ENCODE assay signal across 9 cellular contexts in genomic region chr22:31748490-31748889, GRCh38. TPM values are rescaled to one million over a fixed set of nuclear protein-coding genes. Genes with fewer than 3 reads are reported as not detected.
DNase-seq lines count a peak whose midpoint lies in the region; TF ChIP-seq lines count a peak whose summit lies in the region.
"Had no signal": no experiment of that assay in that cellular context is flagged by ENCODE, and none has a peak within 500 bp of the region (broad histone marks: within the 10 kb centered on the region; RNA-seq: fewer than 3 reads in every experiment).

No MANE protein-coding gene starts in this region.

- no peak overlapping the region for H2BK15ac ChIP-seq in mesenchymal stem cell (ENCODE audit: low read depth, poor library complexity, severe bottlenecking)

- H2BK12ac ChIP-seq in mesenchymal stem cell (ENCODE audit: low read length in 2 of 2): no peak overlapping the region

- H3K9me3 ChIP-seq in HEK293 (ENCODE audit: control insufficient read depth, insufficient read depth, low read depth, low read length): no peaks in the 10 kb centered on the region
- no peaks in the 10 kb centered on the region for H3K9me3 ChIP-seq in ascending aorta
- no peaks in the 10 kb centered on the region for H3K9me3 ChIP-seq in mesenchymal stem cell (ENCODE audit: control insufficient read depth, low read length)

- no peak overlapping the region for H3K14ac ChIP-seq in mesenchymal stem cell (ENCODE audit: low read length in 2 of 2)

- no peak for TF ChIP-seq CTCF in AG10803 (conservative IDR thresholded peaks at IDR 0.05; ENCODE audit: low read length)
- TF ChIP-seq CTCF in HEK293 (tag by site-specific recombination; IDR thresholded peaks at IDR 0.05): no peak
- TF ChIP-seq CTCF in ascending aorta (IDR thresholded peaks at IDR 0.05): no peak
- no peak for TF ChIP-seq CTCF in GM10266 (IDR thresholded peaks at IDR 0.05; ENCODE audit: control insufficient read depth, insufficient read depth, low read depth, missing control alignments)

- POLR2A ChIA-PET in HEK293 (lab: Yijun Ruan, JAX): interaction anchor here (0.9 kb wide), 1 partner anchor 44 kb away, joined by 3 read pairs; no protein-coding TSS in a partner anchor
- POLR2A ChIA-PET in HEK293T (lab: Yijun Ruan, JAX): no interaction called here

- no peak overlapping the region for H3K18ac ChIP-seq in mesenchymal stem cell (ENCODE audit: low read depth in 1 of 2, low read length in 2 of 2)

- intact Hi-C loops in ascending aorta (cut with DNase I): no loop called here

- H3K27me3 ChIP-seq in ascending aorta: no peaks in the 10 kb centered on the region
- no peaks in the 10 kb centered on the region for H3K27me3 ChIP-seq in mesenchymal stem cell (ENCODE audit: control insufficient read depth in 1 of 2, insufficient read depth in 1 of 2, low read length in 2 of 2)

- H3K27ac ChIP-seq in HEK293 (ENCODE audit: extremely low read depth, low read depth, low read length): no peak overlapping the region
- no peak overlapping the region for H3K27ac ChIP-seq in ascending aorta
- no peak overlapping the region for H3K27ac ChIP-seq in mesenchymal stem cell (ENCODE audit: low read length, poor library complexity, severe bottlenecking)

- CTCF ChIA-PET in HEK293 (lab: Yijun Ruan, JAX) (interaction anchor here (0.8 kb wide), 2 partner anchors 83 to 96 kb away, joined by 3 to 4 read pairs; no protein-coding TSS in a partner anchor), HEK293T (lab: Yijun Ruan, JAX) (interaction anchor here (1.0 kb wide), 1 partner anchor 68 kb away, joined by 3 read pairs; no protein-coding TSS in a partner anchor)

- H3K4me2 ChIP-seq in mesenchymal stem cell (ENCODE audit: low read length, poor library complexity, severe bottlenecking): peak overlapping the region; percentile 55

- DNase-seq in AG10803 (ENCODE audit: low read depth) (no peak), ascending aorta (ENCODE audit: low spot score in 2 of 2) (no peak), mesenchymal stem cell (no peak), HEK293T (ENCODE audit: extremely low spot score) (no peak), GM10266 (ENCODE audit: extremely low spot score) (no peak), NCI-H1436 treated with DMSO at 0.1 percent for 48 hours (lab: John Stamatoyannopoulos, UW) (no peak), NCI-H2227 treated with DMSO at 0.1 percent for 48 hours (lab: John Stamatoyannopoulos, UW) (no peak)
- DNase-seq: activated CD8-positive, alpha-beta memory T cell treated with anti-CD3 and anti-CD28 coated beads, Interleukin-2, amount 50 U/mL, for 4 hours had no signal

- H3K23ac ChIP-seq in mesenchymal stem cell (ENCODE audit: low read length in 2 of 2): no peak overlapping the region

- H3K36me3 ChIP-seq in HEK293 (ENCODE audit: control insufficient read depth in 2 of 2, insufficient read depth in 1 of 2, low read length in 2 of 2) (peaks cover 9 to 12% of the 10 kb centered on the region in 2 experiments), ascending aorta (no peaks in the 10 kb centered on the region), mesenchymal stem cell (ENCODE audit: control insufficient read depth in 1 of 2, insufficient read depth in 2 of 2, low read depth in 1 of 2, low read length in 2 of 2) (peaks cover 5 to 6% of the 10 kb centered on the region in 2 experiments)

- no peak overlapping the region for H4K8ac ChIP-seq in mesenchymal stem cell (ENCODE audit: low read length)

- no peak overlapping the region for H3K4ac ChIP-seq in mesenchymal stem cell (ENCODE audit: low read depth in 1 of 2, low read length in 2 of 2)

- peaks cover 16% of the 10 kb centered on the region; the same call in 1 of the 2 replicates for H3K4me1 ChIP-seq in HEK293 (ENCODE audit: control insufficient read depth, insufficient read depth, low read length)
- H3K4me1 ChIP-seq in ascending aorta: peaks cover 0 to 25% of the 10 kb centered on the region in 2 donors
- H3K4me1 ChIP-seq in mesenchymal stem cell (ENCODE audit: control insufficient read depth, insufficient read depth, low read depth, low read length): peaks cover 9% of the 10 kb centered on the region

- 28% methylated on average over 2 of the region's 2 CpGs for WGBS in mesenchymal stem cell

- H2AK5ac ChIP-seq in mesenchymal stem cell (ENCODE audit: low read length, severe bottlenecking): no peak overlapping the region

- H3K9ac ChIP-seq in mesenchymal stem cell (ENCODE audit: low read length): peak overlapping the region; percentile 99

- H2AFZ ChIP-seq in mesenchymal stem cell (ENCODE audit: low read depth, low read length): no peak overlapping the region

- no peak overlapping the region for H2BK120ac ChIP-seq in mesenchymal stem cell (ENCODE audit: low read depth, low read length)

- H3K79me1 ChIP-seq in mesenchymal stem cell (replicated peaks; ENCODE audit: low read length, poor library complexity, severe bottlenecking): peaks cover 6% of the 10 kb centered on the region

- peak overlapping the region; percentile 95 for H3K4me3 ChIP-seq in AG10803 (ENCODE audit: low read length)
- peak overlapping the region; percentile 94 for H3K4me3 ChIP-seq in HEK293 (ENCODE audit: low read depth, low read length)
- peak overlapping the region; percentile 86 to 88 for H3K4me3 ChIP-seq in ascending aorta
- H3K4me3 ChIP-seq in mesenchymal stem cell (ENCODE audit: insufficient read depth in 1 of 2, low read depth in 1 of 2, low read length in 2 of 2): peak overlapping the region in 1 of 2 experiments; percentile 100

- no peak overlapping the region for H4K91ac ChIP-seq in mesenchymal stem cell (ENCODE audit: low read length)

- H2BK5ac ChIP-seq in mesenchymal stem cell (ENCODE audit: low read depth, low read length, poor library complexity, severe bottlenecking): no peak overlapping the region

TF ChIP-seq in HEK293, 187 proteins besides CTCF, POLR2A, EP300 and RAD21 (continues in another document):
- TF ChIP-seq ZNF501 (tag by site-specific recombination; IDR thresholded peaks at IDR 0.05) (no peak), AEBP2 (tag by site-specific recombination; IDR thresholded peaks at IDR 0.05; ENCODE audit: borderline replicate concordance) (no peak)

TF ChIP-seq in HEK293T, 16 proteins besides CTCF, POLR2A, EP300 and RAD21:
- TF ChIP-seq FOXK2 (IDR thresholded peaks at IDR 0.05) (no peak), SUZ12 (IDR thresholded peaks at IDR 0.05) (no peak), CTBP1 (IDR thresholded peaks at IDR 0.05; ENCODE audit: borderline replicate concordance) (no peak)
TF ChIP-seq in HEK293T: peak in this region for 0.

RNA-seq across cellular contexts. Expression of gene PRR14L, which starts 1.4 kb away (rescaled TPM):
- total RNA-seq in ascending aorta: 17.2 TPM
- 10.3 TPM for polyA plus RNA-seq in mesenchymal stem cell (2013, experiment 1 of 2)
- polyA plus RNA-seq in mesenchymal stem cell (2013, experiment 2 of 2): 9.3 TPM

RNA-seq across cellular contexts. Expression of gene DEPDC5, which starts 5.3 kb away (rescaled TPM):
- total RNA-seq in ascending aorta: 5.2 TPM
- polyA plus RNA-seq in mesenchymal stem cell (2013, experiment 1 of 2): 7.4 TPM
- polyA plus RNA-seq in mesenchymal stem cell (2013, experiment 2 of 2): 7.7 TPM
